Comparison of ENCODE assay signal across 8 cellular contexts in the genomic region with DNA sequence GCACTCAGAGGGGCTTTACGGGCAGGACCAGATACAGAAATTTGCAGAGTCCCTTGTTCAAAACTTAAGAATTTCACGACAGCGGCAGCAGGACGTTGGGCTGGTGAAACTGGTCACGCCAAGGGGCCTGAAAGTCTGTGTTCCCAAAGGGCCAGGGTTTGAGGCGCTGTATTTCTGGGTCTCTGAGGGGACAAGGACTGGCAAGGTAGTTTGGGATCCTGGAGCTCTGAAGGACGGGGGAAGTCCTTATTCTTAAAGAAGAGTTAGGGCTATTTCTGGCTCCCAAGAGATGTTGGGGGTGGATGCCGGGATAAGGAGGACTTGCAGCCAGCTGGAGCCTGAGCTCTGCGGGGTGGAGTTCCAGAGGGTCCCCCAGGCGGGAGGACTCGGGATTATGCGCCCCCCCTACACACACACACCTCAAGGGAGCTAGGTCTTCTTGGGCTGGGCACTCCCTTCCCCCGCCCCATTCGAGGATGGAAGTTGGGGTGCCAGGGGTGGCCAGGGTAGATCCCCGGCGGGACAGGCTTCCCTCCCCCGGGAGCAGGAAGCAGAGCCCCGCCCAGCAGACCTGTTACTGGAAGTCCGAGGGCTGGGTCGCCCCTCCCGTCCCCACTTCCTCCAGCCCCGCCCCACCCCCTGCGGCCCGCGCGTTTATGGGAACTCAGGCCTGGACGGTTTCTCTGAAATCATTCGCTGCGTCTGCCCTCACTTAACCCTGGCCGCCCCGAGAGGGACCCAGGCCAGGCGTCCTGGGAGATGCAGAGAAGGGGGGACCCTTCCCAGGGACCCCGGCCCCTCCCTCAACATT. TPM values are rescaled to one million over a fixed set of nuclear protein-coding genes. Genes with fewer than 3 reads are reported as not detected.
DNase-seq lines count a peak whose midpoint lies in the region; ATAC-seq and TF ChIP-seq lines count a peak whose summit lies in the region.

No MANE protein-coding gene starts in this region.

- intact Hi-C loops in activated CD8-positive, alpha-beta T cell treated with anti-CD3 and anti-CD28 coated beads for 36 hours (cut with micrococcal nuclease) = no loop called here

- no peaks in the 10 kb centered on the region for H3K9me3 Mint-ChIP-seq in activated CD8-positive, alpha-beta T cell treated with anti-CD3 and anti-CD28 coated beads for 36 hours

- peaks cover 51 to 92% (median 90%) of the 10 kb centered on the region in 10 experiments for H3K4me1 ChIP-seq in BLaER1 treated with 17β-estradiol and CSF1 and Interleukin-3, amounts not matched to agents 10 nM and 100 nM
- peaks cover 8% of the 10 kb centered on the region for H3K4me1 ChIP-seq in endocrine pancreas (ENCODE audit: control insufficient read depth, insufficient read depth, low read length)
- peaks cover 29% of the 10 kb centered on the region for H3K4me1 ChIP-seq in mesodermal cell (ENCODE audit: control insufficient read depth, insufficient read depth, low read length, poor library complexity, severe bottlenecking)

- peak overlapping the region; percentile 91 for H3K4me3 Mint-ChIP-seq in activated CD8-positive, alpha-beta T cell treated with anti-CD3 and anti-CD28 coated beads for 36 hours

- H3K4me1 Mint-ChIP-seq in activated CD8-positive, alpha-beta T cell treated with anti-CD3 and anti-CD28 coated beads for 36 hours (ENCODE audit: low read depth) = peaks cover 54% of the 10 kb centered on the region

- TF ChIP-seq CTCF in activated CD8-positive, alpha-beta T cell treated with anti-CD3 and anti-CD28 coated beads for 36 hours (IDR thresholded peaks at IDR 0.05) = no peak

- peaks cover 0 to 36% (median 15%) of the 10 kb centered on the region in 11 experiments; a peak in 13 of 22 replicates for H4K20me1 ChIP-seq in BLaER1 treated with 17β-estradiol and CSF1 and Interleukin-3, amounts not matched to agents 10 nM and 100 nM

- peak overlapping the region; percentile 78 to 100 (median 96) for H3K27ac ChIP-seq in BLaER1 treated with 17β-estradiol and CSF1 and Interleukin-3, amounts not matched to agents 10 nM and 100 nM
- peak overlapping the region; percentile 23 for H3K27ac ChIP-seq in mesodermal cell (ENCODE audit: low read depth, low read length, severe bottlenecking)

- peak overlapping the region; percentile 98 for H3K27ac Mint-ChIP-seq in activated CD8-positive, alpha-beta T cell treated with anti-CD3 and anti-CD28 coated beads for 36 hours

- peak overlapping the region; percentile 73 to 100 (median 87) for H3K9ac ChIP-seq in BLaER1 treated with 17β-estradiol and CSF1 and Interleukin-3, amounts not matched to agents 10 nM and 100 nM
- peak overlapping the region; percentile 50 for H3K9ac ChIP-seq in endocrine pancreas (ENCODE audit: control insufficient read depth, insufficient read depth, low read length)

- H3K4me3 ChIP-seq in BLaER1 treated with 17β-estradiol and CSF1 and Interleukin-3, amounts not matched to agents 10 nM and 100 nM = peak overlapping the region; percentile 56 to 100 (median 78)
- H3K4me3 ChIP-seq in endocrine pancreas (ENCODE audit: control insufficient read depth, insufficient read depth, low read length) (peak overlapping the region; percentile 23), mesodermal cell (ENCODE audit: extremely low read depth, insufficient read depth, low read length, poor library complexity, severe bottlenecking) (peak overlapping the region; percentile 32)

- H3K36me3 ChIP-seq in BLaER1 treated with 17β-estradiol and CSF1 and Interleukin-3, amounts not matched to agents 10 nM and 100 nM = peaks cover 16 to 82% (median 72%) of the 10 kb centered on the region in 11 experiments
- H3K36me3 ChIP-seq in endocrine pancreas (ENCODE audit: control insufficient read depth, insufficient read depth, low read length) = no peaks in the 10 kb centered on the region
- peaks cover 2% of the 10 kb centered on the region for H3K36me3 ChIP-seq in mesodermal cell (ENCODE audit: control insufficient read depth, insufficient read depth, low read length)

- no peaks in the 10 kb centered on the region for H3K9me3 ChIP-seq in BLaER1 treated with 17β-estradiol and CSF1 and Interleukin-3, amounts not matched to agents 10 nM and 100 nM (replicated peaks in 1 of 11)
- H3K9me3 ChIP-seq in endocrine pancreas (ENCODE audit: control insufficient read depth, low read length) (no peaks in the 10 kb centered on the region), mesodermal cell (ENCODE audit: control insufficient read depth, low read length) (no peaks in the 10 kb centered on the region)

- ATAC-seq in GM21528 (IDR thresholded peaks at IDR 0.05; ENCODE audit: low FRiP score, unreplicated experiment) (peak; percentile 23), HG03565 (IDR thresholded peaks at IDR 0.05; ENCODE audit: unreplicated experiment) (no peak)
- peak; percentile 35 for ATAC-seq in activated CD8-positive, alpha-beta T cell treated with anti-CD3 and anti-CD28 coated beads for 36 hours

- CTCF ChIA-PET in activated CD8-positive, alpha-beta T cell treated with anti-CD3 and anti-CD28 coated beads for 36 hours (lab: Charles Lee) = interaction anchor here (0.7 to 3.8 kb wide), 6 partner anchors 12 to 92 kb away, joined by 3 to 26 read pairs (median 8); partner anchors contain the start of gene NECTIN2

- 1 to 7% methylated on average over 17 to 19 of the region's 33 CpGs for WGBS in mesodermal cell (ENCODE audit: insufficient coverage in 2 of 2), 2 experiments

- peak; percentile 81 for DNase-seq in NCI-H510A treated with DMSO at 0.1 percent for 48 hours (lab: John Stamatoyannopoulos, UW)
- DNase-seq in activated CD8-positive, alpha-beta T cell treated with anti-CD3 and anti-CD28 coated beads for 36 hours = peak; percentile 86
- peak; percentile 70 for DNase-seq in stimulated activated CD8-positive, alpha-beta memory T cell treated with anti-CD3 and anti-CD28 coated beads, Interleukin-4, amount 100 ng/mL, for 24 hours (ENCODE audit: low read depth)

- POLR2A ChIA-PET in activated CD8-positive, alpha-beta T cell treated with anti-CD3 and anti-CD28 coated beads for 36 hours (lab: Charles Lee) = interaction anchor here (0.7 to 1.7 kb wide), 5 partner anchors 12 to 64 kb away, joined by 3 to 9 read pairs (median 5); no protein-coding TSS in a partner anchor

- H3K4me2 ChIP-seq in BLaER1 treated with 17β-estradiol and CSF1 and Interleukin-3, amounts not matched to agents 10 nM and 100 nM = peak overlapping the region; percentile 85 to 100 (median 99)

- H3K27me3 ChIP-seq in BLaER1 treated with 17β-estradiol and CSF1 and Interleukin-3, amounts not matched to agents 10 nM and 100 nM = no peaks in the 10 kb centered on the region
- H3K27me3 ChIP-seq in endocrine pancreas (ENCODE audit: control insufficient read depth, insufficient read depth, low read length) = no peaks in the 10 kb centered on the region

- no peaks in the 10 kb centered on the region for H3K27me3 Mint-ChIP-seq in activated CD8-positive, alpha-beta T cell treated with anti-CD3 and anti-CD28 coated beads for 36 hours

- peaks cover 52% of the 10 kb centered on the region for H3K36me3 Mint-ChIP-seq in activated CD8-positive, alpha-beta T cell treated with anti-CD3 and anti-CD28 coated beads for 36 hours (ENCODE audit: low read depth)

RNA-seq across cellular contexts. Expression of gene BCL3, which starts 5.6 kb away (rescaled TPM):
- 10 to 100 TPM; 22.8 to 27.7 TPM for total RNA-seq in activated CD8-positive, alpha-beta T cell treated with anti-CD3 and anti-CD28 coated beads for 36 hours
- 11.8 TPM for polyA plus RNA-seq in mesodermal cell (2013, experiment 1 of 2)
- polyA plus RNA-seq in mesodermal cell (2013, experiment 2 of 2) = 10.7 TPM

RNA-seq across cellular contexts. Expression of gene CBLC, which starts 23.6 kb away (rescaled TPM):
- total RNA-seq in activated CD8-positive, alpha-beta T cell treated with anti-CD3 and anti-CD28 coated beads for 36 hours = not detected
- polyA plus RNA-seq in mesodermal cell (2013, experiment 1 of 2) = not detected
- polyA plus RNA-seq in mesodermal cell (2013, experiment 2 of 2) = not detected

RNA-seq across cellular contexts. Expression of gene BCAM, which starts 54.8 kb away (rescaled TPM):
- total RNA-seq in activated CD8-positive, alpha-beta T cell treated with anti-CD3 and anti-CD28 coated beads for 36 hours = not detected
- 18.1 TPM for polyA plus RNA-seq in mesodermal cell (2013, experiment 1 of 2)
- 14.9 TPM for polyA plus RNA-seq in mesodermal cell (2013, experiment 2 of 2)

RNA-seq across cellular contexts. Expression of gene CEACAM16, which starts 55.2 kb away (rescaled TPM):
- total RNA-seq in activated CD8-positive, alpha-beta T cell treated with anti-CD3 and anti-CD28 coated beads for 36 hours = not detected
- not detected for polyA plus RNA-seq in mesodermal cell (2013, experiment 1 of 2)
- not detected for polyA plus RNA-seq in mesodermal cell (2013, experiment 2 of 2)

Comparison
In these comparisons a context has a peak if more than half of its experiments do, and no peak if none do; other contexts are left out.
1. H3K4me3 ChIP-seq: peak in every context shown above with its lines; median percentile 78 in BLaER1 treated with 17β-estradiol and CSF1 and Interleukin-3, amounts not matched to agents 10 nM and 100 nM; 32 in mesodermal cell; 23 in endocrine pancreas.